Comparison of ENCODE assay signal across 3 cellular contexts in the genomic region with DNA sequence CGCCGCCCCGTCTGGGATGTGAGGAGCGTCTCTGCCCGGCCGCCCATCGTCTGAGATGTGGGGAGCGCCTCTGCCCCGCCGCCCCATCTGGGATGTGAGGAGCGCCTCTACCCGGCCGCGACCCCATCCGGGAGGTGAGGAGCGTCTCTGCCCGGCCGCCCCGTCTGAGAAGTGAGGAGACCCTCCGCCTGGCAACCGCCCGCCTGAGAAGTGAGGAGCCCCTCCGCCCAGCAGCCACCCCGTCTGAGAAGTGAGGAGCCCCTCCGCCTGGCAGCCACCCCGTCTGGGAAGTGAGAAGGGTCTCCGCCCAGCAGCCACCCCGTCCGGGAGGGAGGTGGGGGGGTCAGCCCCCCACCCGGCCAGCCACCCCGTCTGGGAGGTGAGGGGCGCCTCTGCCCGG. TPM values are rescaled to one million over a fixed set of nuclear protein-coding genes. Genes with fewer than 3 reads are reported as not detected.
"Had no signal": no experiment of that assay in that cellular context is flagged by ENCODE, and none has a peak within 500 bp of the region (broad histone marks: within the 10 kb centered on the region; RNA-seq: fewer than 3 reads in every experiment).

No MANE protein-coding gene starts in this region.

RNA-seq across cellular contexts. Expression of a gene that starts 36.9 kb away (rescaled TPM):
- total RNA-seq: ascending aorta, cardiac muscle cell, chondrocyte had no signal
